ENCODE assay signal across 8 cellular contexts in the genomic region with DNA sequence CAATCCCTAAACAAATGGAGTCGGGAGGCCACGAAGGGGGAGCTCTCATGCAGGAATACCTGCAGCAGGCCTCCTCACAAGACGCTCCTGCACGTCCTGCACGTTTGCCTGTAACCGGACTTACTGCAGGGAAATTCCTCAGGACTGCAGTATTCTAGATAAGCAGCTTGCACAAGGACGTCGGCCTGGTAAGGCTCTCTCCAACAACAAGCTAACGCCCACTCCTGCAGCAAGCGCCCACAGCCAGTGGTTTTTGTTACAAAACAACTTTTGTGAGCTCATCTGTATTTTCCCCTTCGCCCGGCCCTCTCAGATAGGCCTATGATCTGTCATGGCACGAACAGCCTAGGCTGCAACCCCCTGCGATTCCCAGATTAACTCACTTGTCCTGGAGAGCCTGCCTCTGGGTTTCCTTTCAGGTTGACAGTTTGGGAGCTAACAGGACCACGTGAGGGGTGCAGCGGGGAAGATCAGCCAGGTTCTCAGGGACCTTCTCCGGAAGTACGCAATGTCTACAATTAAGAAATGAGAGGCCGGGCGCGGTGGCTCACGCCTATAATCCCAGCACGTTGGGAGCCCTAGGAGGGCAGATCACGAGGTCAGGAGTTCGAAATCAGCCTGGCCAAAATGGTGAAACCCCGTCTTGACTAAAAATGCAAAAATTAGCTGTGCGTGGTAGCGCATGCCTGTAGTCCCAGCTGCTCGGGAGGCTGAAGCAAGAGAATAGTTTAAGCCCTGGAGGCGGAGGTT. TPM values are rescaled to one million over a fixed set of nuclear protein-coding genes. Genes with fewer than 3 reads are reported as not detected.
DNase-seq lines count a peak whose midpoint lies in the region; ATAC-seq and TF ChIP-seq lines count a peak whose summit lies in the region.

No MANE protein-coding gene starts in this region.

- H3K4me1 Mint-ChIP-seq in memory B cell: peaks cover 11% of the 10 kb centered on the region

- H4K5ac ChIP-seq in IMR-90 (ENCODE audit: low read depth, low read length): no peak overlapping the region

- H3K9me3 Mint-ChIP-seq in memory B cell: no peaks in the 10 kb centered on the region

- H4K8ac ChIP-seq in IMR-90 (ENCODE audit: low read depth in 2 of 2, low read length in 2 of 2): peak overlapping the region; percentile 26 to 59; a peak in 2 of 4 replicates

- H3K27me3 ChIP-seq in IMR-90 (ENCODE audit: control insufficient read depth, insufficient read depth, low read length): no peaks in the 10 kb centered on the region
- no peaks in the 10 kb centered on the region for H3K27me3 ChIP-seq in WERI-Rb-1 (ENCODE audit: insufficient read depth, low read depth, severe bottlenecking)

- H3K9ac ChIP-seq in IMR-90 (ENCODE audit: low read depth, low read length): peak overlapping the region; percentile 54

- TF ChIP-seq POLR2A in IMR-90 (IDR thresholded peaks at IDR 0.05; ENCODE audit: low read depth, low read length): 0 out of 2 replicates have a peak, but pooled peaks have one; percentile 41

- H2BK5ac ChIP-seq in IMR-90 (ENCODE audit: low read depth, low read length, poor library complexity, severe bottlenecking): peak overlapping the region; percentile 55

- POLR2A ChIA-PET in IMR-90 (lab: Charles Lee; ENCODE audit: unreplicated experiment): interaction anchor here (0.6 kb wide), 2 partner anchors 12 to 27 kb away, joined by 3 read pairs; no protein-coding TSS in a partner anchor

- no peaks in the 10 kb centered on the region for H3K9me3 ChIP-seq in IMR-90 (ENCODE audit: control insufficient read depth, insufficient read depth, low read length)
- H3K9me3 ChIP-seq in WERI-Rb-1 (ENCODE audit: severe bottlenecking): no peaks in the 10 kb centered on the region

- no peak overlapping the region; the same call in 1 of the 2 replicates for H2AK5ac ChIP-seq in IMR-90 (ENCODE audit: low read depth, low read length)

- H3K27ac ChIP-seq in IMR-90 (ENCODE audit: insufficient read depth, low read length) (peak overlapping the region; percentile 9), WERI-Rb-1 (peak overlapping the region; percentile 13)

- 29% methylated on average over 15 of the region's 30 CpGs; no CpG with 5 or more reads in 1 of the 2 experiments for WGBS in IMR-90 (ENCODE audit: extremely low coverage in 2 of 2, insufficient read length in 1 of 2), 2 experiments

- H4K91ac ChIP-seq in IMR-90 (ENCODE audit: insufficient read depth, low read depth, low read length): peak overlapping the region; percentile 5; the same call in 1 of the 2 replicates

- no peak overlapping the region for H3K56ac ChIP-seq in IMR-90 (ENCODE audit: extremely low read depth, insufficient read depth, low read length)

- H3K4me3 Mint-ChIP-seq in memory B cell: peak overlapping the region; percentile 99

- H2AFZ ChIP-seq in IMR-90 (replicated peaks; ENCODE audit: low read length, poor library complexity): peak overlapping the region; percentile 90

- peaks cover 31% of the 10 kb centered on the region for H4K20me1 ChIP-seq in IMR-90 (ENCODE audit: insufficient read depth, low read length)

- peaks cover 7% of the 10 kb centered on the region for H3K4me1 ChIP-seq in IMR-90 (ENCODE audit: control insufficient read depth, insufficient read depth, low read length)

- intact Hi-C loops in IMR-90 (cut with micrococcal nuclease): loop anchor here (2.0 kb wide), 1 partner anchor 44 kb away; the partner anchor contains the start of gene CDK11B

- peak overlapping the region; percentile 79 for H3K4me2 ChIP-seq in IMR-90 (ENCODE audit: low read depth, low read length)

- H2AK9ac ChIP-seq in IMR-90 (replicated peaks; ENCODE audit: low read depth, low read length, poor library complexity): peak overlapping the region; percentile 94

- H3K27me3 Mint-ChIP-seq in memory B cell: no peaks in the 10 kb centered on the region

- peak overlapping the region; percentile 71 for H3K4me3 ChIP-seq in IMR-90 (ENCODE audit: insufficient read depth, low read depth, low read length)
- H3K4me3 ChIP-seq in WERI-Rb-1 (ENCODE audit: low read depth, low read length): peak overlapping the region; percentile 98

- peak overlapping the region; percentile 65; the same call in 1 of the 2 replicates for H3K23ac ChIP-seq in IMR-90 (ENCODE audit: low read depth, low read length)

- peaks cover 19 to 46% of the 10 kb centered on the region in 2 experiments; a peak in 3 of 4 replicates for H3K79me1 ChIP-seq in IMR-90 (ENCODE audit: low read depth in 1 of 2, low read length in 2 of 2)

- peaks cover 10% of the 10 kb centered on the region; the same call in 1 of the 2 replicates for H3K36me3 ChIP-seq in IMR-90 (ENCODE audit: control insufficient read depth, insufficient read depth, low read length)
- H3K36me3 ChIP-seq in WERI-Rb-1: peaks cover 28% of the 10 kb centered on the region

- H3K18ac ChIP-seq in IMR-90 (ENCODE audit: low read depth, low read length): no peak overlapping the region

- no peak overlapping the region for H2BK15ac ChIP-seq in IMR-90 (ENCODE audit: low read depth, low read length)

- H3K4ac ChIP-seq in IMR-90 (ENCODE audit: low read depth, low read length): peak overlapping the region; percentile 30; the same call in 1 of the 2 replicates

- peaks cover 1% of the 10 kb centered on the region for H3K36me3 Mint-ChIP-seq in memory B cell

- peak overlapping the region; percentile 96 for H3K27ac Mint-ChIP-seq in memory B cell

- 0 out of 2 replicates have a peak, but pooled peaks have one; percentile 0 for ATAC-seq in IMR-90 (ENCODE audit: low read depth)
- ATAC-seq in memory B cell (ENCODE audit: low read depth): no peak
- no peak for ATAC-seq in GM18519 (IDR thresholded peaks at IDR 0.05; ENCODE audit: low FRiP score, unreplicated experiment)

- no peak for TF ChIP-seq RAD21 in IMR-90 (IDR thresholded peaks at IDR 0.05; ENCODE audit: low read length)

- no peak overlapping the region for H2BK20ac ChIP-seq in IMR-90 (ENCODE audit: low read depth, low read length)

- H3K9me1 ChIP-seq in IMR-90 (ENCODE audit: insufficient read depth, low read length): peaks cover 11% of the 10 kb centered on the region; the same call in 1 of the 2 replicates

- H2BK120ac ChIP-seq in IMR-90 (ENCODE audit: low read depth, low read length): no peak overlapping the region

- BruUV-seq in IMR-90 (replicated peaks; lab: Mats Ljungman, UMichigan): no TSS peak

- no peak for TF ChIP-seq CTCF in IMR-90 (conservative IDR thresholded peaks at IDR 0.05; ENCODE audit: low read depth, low read length)
- TF ChIP-seq CTCF in WERI-Rb-1 (IDR thresholded peaks at IDR 0.05; ENCODE audit: low read depth, low read length): no peak

- peak overlapping the region; percentile 33; the same call in 1 of the 2 replicates for H3K14ac ChIP-seq in IMR-90 (replicated peaks; ENCODE audit: low read depth, low read length)

- CTCF ChIA-PET in IMR-90 (lab: Yijun Ruan, JAX): no interaction called here

- DNase-seq in AG20443 (ENCODE audit: low spot score): peak; percentile 76
- DNase-seq in IMR-90: peak; percentile 88
- DNase-seq in WERI-Rb-1: no peak
- DNase-seq in dermis blood vessel endothelial cell: peak; percentile 21
- no peak for DNase-seq in memory B cell (ENCODE audit: low spot score in 2 of 2)
- peak; percentile 44 to 49 for DNase-seq in stimulated activated CD8-positive, alpha-beta memory T cell treated with anti-CD3 and anti-CD28 coated beads, Interleukin-7, amount 100 ng/mL, for 4 hours (ENCODE audit: low read depth in 2 of 2)
- no peak for DNase-seq in NCI-H1092 treated with DMSO at 0.1 percent for 48 hours (lab: John Stamatoyannopoulos, UW)

- in situ Hi-C loops in IMR-90 (cut with MboI; ENCODE audit: low sequenced_read_pairs): no loop called here

- dilution Hi-C loops in IMR-90 (cut with HindIII; ENCODE audit: low sequenced_read_pairs, unreplicated experiment): no loop called here

TF ChIP-seq in IMR-90, 13 proteins besides CTCF, POLR2A, EP300 and RAD21 (continues in another document):
- TF ChIP-seq BHLHE40 (IDR thresholded peaks at IDR 0.05; ENCODE audit: low read depth, low read length) (peak; percentile 21; the same call in 1 of the 2 replicates), MXI1 (IDR thresholded peaks at IDR 0.05; ENCODE audit: borderline replicate concordance, low read depth, low read length) (peak; percentile 54; the same call in 1 of the 2 replicates), RCOR1 (IDR thresholded peaks at IDR 0.05; ENCODE audit: insufficient replicate concordance, low read length) (no peak), RFX5 (IDR thresholded peaks at IDR 0.05; ENCODE audit: low read depth, low read length) (no peak), NFE2L2 (IDR thresholded peaks at IDR 0.05; ENCODE audit: low read depth, low read length) (no peak), SMC3 (IDR thresholded peaks at IDR 0.05; ENCODE audit: low read depth, low read length) (no peak), FOS (IDR thresholded peaks at IDR 0.05; ENCODE audit: low read depth, low read length) (0 out of 2 replicates have a peak, but pooled peaks have one; percentile 3), MAFK (IDR thresholded peaks at IDR 0.05; ENCODE audit: low read depth, low read length) (no peak)

RNA-seq across cellular contexts. Expression of gene MIB2, which starts 0.9 kb away (rescaled TPM):
- 17.2 and 18.1 TPM in 2 replicates for total RNA-seq in IMR-90 (2012; rRNA removed)
- 47.8 and 58.0 TPM in 2 replicates for polyA plus RNA-seq in IMR-90 (2012; rRNA removed)
- polyA plus RNA-seq in IMR-90 (2012; cell fraction: cytosol; rRNA removed): 32.4 and 47.2 TPM in 2 replicates
- 393 and 1,256 TPM in 2 replicates for polyA plus RNA-seq in IMR-90 (2012; cell fraction: nucleus; rRNA removed; ENCODE audit: low replicate concordance)
- total RNA-seq in dermis blood vessel endothelial cell: 49.2 and 71.0 TPM in 2 replicates

RNA-seq across cellular contexts. Expression of gene FNDC10, which starts 14.4 kb away (rescaled TPM):
- total RNA-seq in IMR-90 (2012; rRNA removed) (0.28 and 0.36 TPM in 2 replicates), dermis blood vessel endothelial cell (0.68 and 1.4 TPM in 2 replicates)
- polyA plus RNA-seq in IMR-90 (2012; rRNA removed): 5.8 and 7.6 TPM in 2 replicates
- polyA plus RNA-seq in IMR-90 (2012; cell fraction: cytosol; rRNA removed): 6.7 and 13.9 TPM in 2 replicates
- polyA plus RNA-seq in IMR-90 (2012; cell fraction: nucleus; rRNA removed; ENCODE audit: low replicate concordance): 1.9 and 5.3 TPM in 2 replicates

RNA-seq across cellular contexts. Expression of gene MMP23B, which starts 17.6 kb away (rescaled TPM):
- total RNA-seq in IMR-90 (2012; rRNA removed) (1.1 and 1.4 TPM in 2 replicates), dermis blood vessel endothelial cell (0.42 TPM in 1 of 2 replicates, not detected in the other)
- polyA plus RNA-seq in IMR-90 (2012; rRNA removed): 5.4 and 9.1 TPM in 2 replicates
- 9.6 and 14.4 TPM in 2 replicates for polyA plus RNA-seq in IMR-90 (2012; cell fraction: cytosol; rRNA removed)
- polyA plus RNA-seq in IMR-90 (2012; cell fraction: nucleus; rRNA removed; ENCODE audit: low replicate concordance): 23.7 and 54.5 TPM in 2 replicates

RNA-seq across cellular contexts. Expression of gene SSU72, which starts 39.7 kb away (rescaled TPM):
- total RNA-seq in IMR-90 (2012; rRNA removed) (33.7 and 43.3 TPM in 2 replicates), dermis blood vessel endothelial cell (87.1 and 128 TPM in 2 replicates)
- 88.4 and 94.0 TPM in 2 replicates for polyA plus RNA-seq in IMR-90 (2012; rRNA removed)
- 64.1 and 72.5 TPM in 2 replicates for polyA plus RNA-seq in IMR-90 (2012; cell fraction: cytosol; rRNA removed)
- 50.5 and 89.0 TPM in 2 replicates for polyA plus RNA-seq in IMR-90 (2012; cell fraction: nucleus; rRNA removed; ENCODE audit: low replicate concordance)

RNA-seq across cellular contexts. Expression of gene CDK11B, which starts 44.4 kb away (rescaled TPM):
- total RNA-seq in IMR-90 (2012; rRNA removed) (8.2 and 8.9 TPM in 2 replicates), dermis blood vessel endothelial cell (12.3 and 13.2 TPM in 2 replicates)
- 16.3 and 19.1 TPM in 2 replicates for polyA plus RNA-seq in IMR-90 (2012; rRNA removed)
- polyA plus RNA-seq in IMR-90 (2012; cell fraction: cytosol; rRNA removed): 7.1 and 9.1 TPM in 2 replicates
- polyA plus RNA-seq in IMR-90 (2012; cell fraction: nucleus; rRNA removed; ENCODE audit: low replicate concordance): 19.2 and 19.6 TPM in 2 replicates

Comparison
In these comparisons a context has a peak if more than half of its experiments do, and no peak if none do; other contexts are left out.
1. DNase-seq: peak in AG20443 (single experiment), IMR-90 (single experiment), dermis blood vessel endothelial cell (single experiment) and stimulated activated CD8-positive, alpha-beta memory T cell treated with anti-CD3 and anti-CD28 coated beads, Interleukin-7, amount 100 ng/mL, for 4 hours (2 of 2); none in WERI-Rb-1 (single experiment), memory B cell (0 of 2) and NCI-H1092 treated with DMSO at 0.1 percent for 48 hours (single experiment).